18 cellular contexts compared by ENCODE assay signal in genomic region chr7:8120390-8121058, GRCh38.
DNase-seq lines count a peak whose midpoint lies in the region; ATAC-seq, FAIRE-seq and TF ChIP-seq lines count a peak whose summit lies in the region.
"Had no signal": no experiment of that assay in that cellular context is flagged by ENCODE, and none has a peak within 500 bp of the region (broad histone marks: within the 10 kb centered on the region; RNA-seq: fewer than 3 reads in every experiment).

No MANE protein-coding gene starts in this region.

- H3K4me1 Mint-ChIP-seq in T-helper 17 cell = peaks cover 45% of the 10 kb centered on the region

- H3K79me1 ChIP-seq in H1 (ENCODE audit: low read depth, low read length) = no peaks in the 10 kb centered on the region

- TF ChIP-seq POLR2A in GM12891 (IDR thresholded peaks at IDR 0.05; ENCODE audit: low read depth, low read length) (no peak), H1 (IDR thresholded peaks at IDR 0.05; ENCODE audit: control extremely low read depth in 1 of 2, low read depth in 2 of 2, low read length in 2 of 2) (no peak)

- no peak for TF ChIP-seq RAD21 in H1 (IDR thresholded peaks at IDR 0.05 in 1 of 2, conservative IDR thresholded peaks at IDR 0.05 in 1 of 2; ENCODE audit: low read depth in 2 of 2, low read length in 2 of 2)

- no peak overlapping the region for H3K14ac ChIP-seq in H1 (ENCODE audit: insufficient read length)

- no peak overlapping the region for H3K9ac ChIP-seq in H1 (replicated peaks in 1 of 4; ENCODE audit: extremely low read depth in 1 of 4, low read depth in 3 of 4, low read length in 3 of 4)

- H4K91ac ChIP-seq in H1 (replicated peaks; ENCODE audit: insufficient read length, low read length) = no peak overlapping the region

- H3K4ac ChIP-seq in H1 (replicated peaks; ENCODE audit: insufficient read length, low read depth, low read length) = no peak overlapping the region

- H4K5ac ChIP-seq in H1 (ENCODE audit: insufficient read length, low read depth, low read length) = no peak overlapping the region

- POLR2A ChIA-PET in H1 (lab: Charles Lee; ENCODE audit: partially characterized antibody) = no interaction called here

- FAIRE-seq in GM12891 (lab: Jason Lieb, UNC) (peak; percentile 65), H1 (lab: Jason Lieb, UNC) (no peak)

- no peaks in the 10 kb centered on the region for H3K27me3 ChIP-seq in H1 (replicated peaks in 1 of 4; ENCODE audit: control insufficient read depth in 3 of 4, extremely low read depth in 1 of 4, insufficient read depth in 3 of 4, low read length in 3 of 4)
- H3K27me3 ChIP-seq: SJSA1 had no signal

- no peaks in the 10 kb centered on the region; the same call in 1 of the 2 replicates for H3K23me2 ChIP-seq in H1 (ENCODE audit: low read depth, low read length)

- H2BK20ac ChIP-seq in H1 (ENCODE audit: low read length) = no peak overlapping the region

- H3K56ac ChIP-seq in H1 (replicated peaks; ENCODE audit: insufficient read length, low read depth, low read length) = no peak overlapping the region

- H3K27me3 Mint-ChIP-seq in T-helper 17 cell = no peaks in the 10 kb centered on the region

- H2BK5ac ChIP-seq in H1 (ENCODE audit: low read depth, low read length) = no peak overlapping the region

- H3K27ac Mint-ChIP-seq in T-helper 17 cell = peak overlapping the region; percentile 87
- H3K27ac Mint-ChIP-seq: GM23338 had no signal

- no peak overlapping the region for H2AK5ac ChIP-seq in H1 (ENCODE audit: low read depth, low read length)

- H2BK15ac ChIP-seq in H1 (ENCODE audit: low read length) = no peak overlapping the region

- 0 out of 2 replicates have a peak overlapping the region, but pooled peaks have one; percentile 5 for H4K8ac ChIP-seq in H1 (ENCODE audit: extremely low read depth, insufficient read depth, low read length)

- H3K36me3 ChIP-seq in H1 (ENCODE audit: control insufficient read depth in 2 of 4, insufficient read depth in 4 of 4, low read length in 3 of 4) = no peaks in the 10 kb centered on the region
- H3K36me3 ChIP-seq: SJSA1 had no signal

- DNase-seq in GM12891 (ENCODE audit: insufficient read length, low spot score) = no peak
- no peak for DNase-seq in T-helper 17 cell
- DNase-seq in H1 (ENCODE audit: low read depth in 1 of 2, low spot score in 2 of 2) = no peak
- no peak for DNase-seq in sciatic nerve (ENCODE audit: low spot score)
- no peak for DNase-seq in dedifferentiated amniotic fluid mesenchymal stem cell (ENCODE audit: extremely low spot score)
- DNase-seq: DMS79, KBM-7, NCI-H1417 treated with DMSO at 0.1 percent for 48 hours, NCI-H1930, NCI-H2171, NCI-H446 treated with DMSO at 0.1 percent for 48 hours, NCI-H748 treated with DMSO at 0.1 percent for 48 hours, PC-3 had no signal

- no peak for ATAC-seq in T-helper 17 cell
- peak; percentile 26 for ATAC-seq in sciatic nerve
- ATAC-seq in GM19452 (IDR thresholded peaks at IDR 0.05; ENCODE audit: unreplicated experiment) = no peak
- no peak for ATAC-seq in HG02973 (IDR thresholded peaks at IDR 0.05; ENCODE audit: unreplicated experiment)
- ATAC-seq: GM23338, PC-3 had no signal

- CTCF ChIA-PET in H1 (lab: Charles Lee; ENCODE audit: partially characterized antibody) = interaction anchor here (0.7 to 0.8 kb wide), 2 partner anchors 97 to 1918 kb away, joined by 3 read pairs; no protein-coding TSS in a partner anchor

- no peak overlapping the region for H2AFZ ChIP-seq in H1 (ENCODE audit: low read length)
- H2AFZ ChIP-seq: GM23338 had no signal

- no peaks in the 10 kb centered on the region for H3K79me2 ChIP-seq in H1 (ENCODE audit: control insufficient read depth in 1 of 2, insufficient read depth in 2 of 2, low read length in 2 of 2)

- H3K18ac ChIP-seq in H1 (ENCODE audit: extremely low read depth, low read length) = no peak overlapping the region

- TF ChIP-seq EP300 in H1 (IDR thresholded peaks at IDR 0.05; ENCODE audit: borderline replicate concordance in 1 of 2, low read depth in 2 of 2, low read length in 2 of 2) = no peak

- H3K9me3 ChIP-seq in T-helper 17 cell (ENCODE audit: control insufficient read depth, low read length, poor library complexity, severe bottlenecking) (no peaks in the 10 kb centered on the region), H1 (ENCODE audit: insufficient read depth in 2 of 2, low read depth in 1 of 2, low read length in 1 of 2) (no peaks in the 10 kb centered on the region)
- H3K9me3 ChIP-seq: SJSA1 had no signal

- no peak overlapping the region for H3K23ac ChIP-seq in H1 (ENCODE audit: insufficient read length)

- H3K4me1 ChIP-seq in H1 (replicated peaks in 1 of 4; ENCODE audit: control insufficient read depth in 3 of 4, insufficient read depth in 4 of 4, low read length in 3 of 4) = peaks cover 0 to 7% (median 2%) of the 10 kb centered on the region in 4 experiments; a peak in 3 of 7 replicates
- H3K4me1 ChIP-seq: SJSA1 had no signal

- H3K4me2 ChIP-seq in H1 (ENCODE audit: insufficient read depth in 1 of 2, low read depth in 2 of 2, low read length in 2 of 2) = no peak overlapping the region
- H3K4me2 ChIP-seq: GM23338 had no signal

- no peak for TF ChIP-seq CTCF in H1 (IDR thresholded peaks at IDR 0.05; ENCODE audit: control extremely low read depth in 1 of 3, insufficient read depth in 1 of 3, low read depth in 1 of 3, low read length in 3 of 3)

- no peaks in the 10 kb centered on the region for H4K20me1 ChIP-seq in H1 (replicated peaks in 1 of 2; ENCODE audit: control insufficient read depth in 1 of 2, insufficient read depth in 2 of 2, low read length in 2 of 2)

- no peak overlapping the region for H3K4me3 Mint-ChIP-seq in T-helper 17 cell
- H3K4me3 Mint-ChIP-seq: GM23338 had no signal

- H2BK120ac ChIP-seq in H1 (replicated peaks; ENCODE audit: low read depth, low read length) = no peak overlapping the region

- H2BK12ac ChIP-seq in H1 (ENCODE audit: low read depth, low read length) = no peak overlapping the region

- H3K36me3 Mint-ChIP-seq in T-helper 17 cell (ENCODE audit: low read depth) = peaks cover 3% of the 10 kb centered on the region

- 93% methylated on average over 12 of the region's 12 CpGs; no CpG with 5 or more reads in 1 of the 2 experiments for WGBS in H1 (ENCODE audit: extremely low coverage in 1 of 2, insufficient coverage in 1 of 2, insufficient read length in 1 of 2, insufficient replicate concordance in 2 of 2, low coverage in 1 of 2, low lambda C conversion rate in 2 of 2, missing lambda C conversion rate in 1 of 2), 2 experiments

- intact Hi-C loops in sciatic nerve (cut with DNase I) = no loop called here

- H3K27ac ChIP-seq in H1 (ENCODE audit: low read depth, low read length) = no peak overlapping the region
- H3K27ac ChIP-seq: RWPE1, SJSA1 had no signal

- no peak overlapping the region for H3K4me3 ChIP-seq in H1 (ENCODE audit: extremely low read depth in 1 of 4, insufficient read depth in 2 of 4, low read depth in 3 of 4, low read length in 4 of 4)
- H3K4me3 ChIP-seq: GM23338, SJSA1 had no signal

TF ChIP-seq in GM12891, 5 proteins besides CTCF, POLR2A, EP300 and RAD21:
- TF ChIP-seq TAF1 (IDR thresholded peaks at IDR 0.05; ENCODE audit: low read depth, low read length) (no peak), PAX5 (IDR thresholded peaks at IDR 0.05; ENCODE audit: insufficient read depth, low read length, severe bottlenecking) (no peak), SPI1 (IDR thresholded peaks at IDR 0.05; ENCODE audit: low read depth, low read length) (no peak), POLR2AphosphoS5 (IDR thresholded peaks at IDR 0.05; ENCODE audit: low read depth, low read length) (no peak), POU2F2 (IDR thresholded peaks at IDR 0.05; ENCODE audit: low read depth, low read length) (no peak)
TF ChIP-seq in GM12891: peak in this region for 0.

TF ChIP-seq in H1, 55 proteins besides CTCF, POLR2A, EP300 and RAD21:
- TF ChIP-seq ATF3 (IDR thresholded peaks at IDR 0.05; ENCODE audit: insufficient read depth, low read depth, low read length) = no peak
- no peak for TF ChIP-seq USF2 (IDR thresholded peaks at IDR 0.05; ENCODE audit: low read length)
- no peak for TF ChIP-seq JUND (IDR thresholded peaks at IDR 0.05; ENCODE audit: low read length)
- TF ChIP-seq ATF2 (IDR thresholded peaks at IDR 0.05; ENCODE audit: low read length) = no peak
- no peak for TF ChIP-seq KDM4A (IDR thresholded peaks at IDR 0.05; ENCODE audit: low read depth, low read length, severe bottlenecking)
- no peak for TF ChIP-seq KDM5A (IDR thresholded peaks at IDR 0.05; ENCODE audit: low read length)
- no peak for TF ChIP-seq EZH2 (IDR thresholded peaks at IDR 0.05; ENCODE audit: low read depth, low read length, severe bottlenecking)
- TF ChIP-seq RNF2 (IDR thresholded peaks at IDR 0.05; ENCODE audit: borderline replicate concordance, low read depth, low read length, missing control alignments, poor library complexity, severe bottlenecking) = no peak
- no peak for TF ChIP-seq HDAC6 (IDR thresholded peaks at IDR 0.05; ENCODE audit: low read depth, low read length)
